Comparison of ENCODE assay signal across 2 cellular contexts in genomic region chr2:218710334-218710686, GRCh38.
TF ChIP-seq lines count a peak whose summit lies in the region.

No MANE protein-coding gene starts in this region.

TF ChIP-seq in GM12878, 131 proteins besides CTCF, POLR2A, EP300 and RAD21:
- TF ChIP-seq MLLT1 (IDR thresholded peaks at IDR 0.05): 0 out of 2 replicates have a peak, but pooled peaks have one; percentile 18
- TF ChIP-seq POLR2AphosphoS2 (IDR thresholded peaks at IDR 0.05; ENCODE audit: low read depth, low read length): no peak
- TF ChIP-seq IRF5 (IDR thresholded peaks at IDR 0.05; ENCODE audit: borderline replicate concordance): no peak

TF ChIP-seq in liver, 16 proteins besides CTCF, POLR2A, EP300 and RAD21:
- TF ChIP-seq JUND (IDR thresholded peaks at IDR 0.05): no peak
- TF ChIP-seq RXRA (IDR thresholded peaks at IDR 0.05): no peak
- no peak for TF ChIP-seq MAX (IDR thresholded peaks at IDR 0.05)
- TF ChIP-seq SP1 (IDR thresholded peaks at IDR 0.05): no peak
- no peak for TF ChIP-seq GABPA (IDR thresholded peaks at IDR 0.05 in 1 of 2, conservative IDR thresholded peaks at IDR 0.05 in 1 of 2)
- TF ChIP-seq HNF4G (IDR thresholded peaks at IDR 0.05): no peak
- no peak for TF ChIP-seq ATF3 (IDR thresholded peaks at IDR 0.05)
- no peak for TF ChIP-seq YY1 (IDR thresholded peaks at IDR 0.05)
- TF ChIP-seq NR2F2 (IDR thresholded peaks at IDR 0.05): no peak
- no peak for TF ChIP-seq REST (IDR thresholded peaks at IDR 0.05)
- no peak for TF ChIP-seq ZBTB33 (IDR thresholded peaks at IDR 0.05)
- no peak for TF ChIP-seq TAF1 (conservative IDR thresholded peaks at IDR 0.05)
- TF ChIP-seq FOXA2 (IDR thresholded peaks at IDR 0.05): no peak
- no peak for TF ChIP-seq EGR1 (IDR thresholded peaks at IDR 0.05; ENCODE audit: low read depth in 2 of 2)
